In the genomic region with DNA sequence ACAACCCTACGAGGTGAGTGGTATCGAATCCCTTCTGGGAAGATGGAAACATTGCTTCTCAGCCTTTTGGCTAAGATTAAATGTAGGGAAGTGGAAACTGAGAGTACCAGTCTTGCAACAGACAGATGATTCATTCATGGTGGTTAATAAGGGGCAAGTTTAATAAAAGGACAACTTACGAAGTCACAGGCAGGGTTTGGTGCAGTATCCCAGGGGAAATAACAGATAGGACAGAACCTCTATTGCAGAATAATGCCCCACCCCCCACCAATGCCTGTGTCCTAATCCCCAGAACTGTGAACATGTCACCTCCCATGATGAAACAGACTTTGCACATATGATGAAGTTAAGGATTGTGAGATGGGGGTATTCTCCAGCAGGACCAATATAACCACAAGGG, we compare ENCODE assay signal across 16 cellular contexts.
DNase-seq lines count a peak whose midpoint lies in the region; ATAC-seq and TF ChIP-seq lines count a peak whose summit lies in the region.
"Had no signal": no experiment of that assay in that cellular context is flagged by ENCODE, and none has a peak within 500 bp of the region (broad histone marks: within the 10 kb centered on the region; RNA-seq: fewer than 3 reads in every experiment).

No MANE protein-coding gene starts in this region.

- no peaks in the 10 kb centered on the region for H3K9me3 ChIP-seq in GM23248 (ENCODE audit: low read depth)
- H3K9me3 ChIP-seq: A549, BLaER1 had no signal

- TF ChIP-seq CTCF in AG10803 (conservative IDR thresholded peaks at IDR 0.05; ENCODE audit: low read length) = no peak
- no peak for TF ChIP-seq CTCF in NB4 (IDR thresholded peaks at IDR 0.05; ENCODE audit: low read depth, low read length)

- in situ Hi-C loops in GM23248 (cut with MboI) = no loop called here

- no peaks in the 10 kb centered on the region for H4K20me1 ChIP-seq in GM23248 (ENCODE audit: insufficient read depth)
- H4K20me1 ChIP-seq: BLaER1 had no signal

- H3K79me2 ChIP-seq in GM23248 (ENCODE audit: insufficient read depth) = no peaks in the 10 kb centered on the region

- peak; percentile 6 for DNase-seq in AG10803 (ENCODE audit: low read depth)
- peak; percentile 26 for DNase-seq in GM23248
- DNase-seq in NB4 (ENCODE audit: low read depth) = peak; percentile 48
- DNase-seq in HuH-7 (ENCODE audit: low spot score) = no peak
- DNase-seq: 8988T; Calu3; CD4-positive, alpha-beta T cell; CD8-positive, alpha-beta memory T cell; DMS53; DMS79 treated with DMSO at 0.1 percent for 48 hours; H9 had no signal

- no peak for TF ChIP-seq POLR2A in NB4 (IDR thresholded peaks at IDR 0.05; ENCODE audit: extremely low read depth, insufficient read length)

- H3K27me3 ChIP-seq in GM23248 (replicated peaks; ENCODE audit: insufficient read depth) = peaks cover 8% of the 10 kb centered on the region; the same call in 1 of the 2 replicates
- H3K27me3 ChIP-seq: BLaER1 had no signal

- no peak overlapping the region for H2AFZ ChIP-seq in GM23248

- ATAC-seq in HG02870 (IDR thresholded peaks at IDR 0.05; ENCODE audit: unreplicated experiment) (no peak), HG03378 (IDR thresholded peaks at IDR 0.05; ENCODE audit: unreplicated experiment) (no peak)
- ATAC-seq: A549, HCT116 had no signal

- H3F3A ChIP-seq in GM23248 (ENCODE audit: insufficient read depth) = no peaks in the 10 kb centered on the region

- no peak overlapping the region for H3K27ac ChIP-seq in GM23248
- H3K27ac ChIP-seq: A549, BLaER1 had no signal

- H3K36me3 ChIP-seq in GM23248 (ENCODE audit: low read depth) = no peaks in the 10 kb centered on the region
- H3K36me3 ChIP-seq: BLaER1 had no signal

- H3K4me3 ChIP-seq in AG10803 (ENCODE audit: low read length) (no peak overlapping the region), GM23248 (no peak overlapping the region), NB4 (ENCODE audit: low read depth, low read length) (no peak overlapping the region)
- H3K4me3 ChIP-seq: A549, BLaER1 had no signal

- WGBS in GM23248 (ENCODE audit: low coverage in 1 of 2, low lambda C conversion rate in 2 of 2, missing lambda C conversion rate in 2 of 2), 2 experiments = 72 to 79% methylated on average over 3 of the region's 3 CpGs

- H3K4me2 ChIP-seq in GM23248 (ENCODE audit: unreplicated experiment) = no peak overlapping the region
- H3K4me2 ChIP-seq: A549, BLaER1 had no signal

- H3K9ac ChIP-seq in GM23248 = no peak overlapping the region
- H3K9ac ChIP-seq: BLaER1 had no signal

- H3K9me2 ChIP-seq in GM23248 (ENCODE audit: insufficient read depth) = no peaks in the 10 kb centered on the region

- H3K4me1 ChIP-seq in GM23248 (ENCODE audit: insufficient read depth) = no peaks in the 10 kb centered on the region
- H3K4me1 ChIP-seq: A549, BLaER1 had no signal
